ENCODE assay signal across 1 cellular context in the genomic region with DNA sequence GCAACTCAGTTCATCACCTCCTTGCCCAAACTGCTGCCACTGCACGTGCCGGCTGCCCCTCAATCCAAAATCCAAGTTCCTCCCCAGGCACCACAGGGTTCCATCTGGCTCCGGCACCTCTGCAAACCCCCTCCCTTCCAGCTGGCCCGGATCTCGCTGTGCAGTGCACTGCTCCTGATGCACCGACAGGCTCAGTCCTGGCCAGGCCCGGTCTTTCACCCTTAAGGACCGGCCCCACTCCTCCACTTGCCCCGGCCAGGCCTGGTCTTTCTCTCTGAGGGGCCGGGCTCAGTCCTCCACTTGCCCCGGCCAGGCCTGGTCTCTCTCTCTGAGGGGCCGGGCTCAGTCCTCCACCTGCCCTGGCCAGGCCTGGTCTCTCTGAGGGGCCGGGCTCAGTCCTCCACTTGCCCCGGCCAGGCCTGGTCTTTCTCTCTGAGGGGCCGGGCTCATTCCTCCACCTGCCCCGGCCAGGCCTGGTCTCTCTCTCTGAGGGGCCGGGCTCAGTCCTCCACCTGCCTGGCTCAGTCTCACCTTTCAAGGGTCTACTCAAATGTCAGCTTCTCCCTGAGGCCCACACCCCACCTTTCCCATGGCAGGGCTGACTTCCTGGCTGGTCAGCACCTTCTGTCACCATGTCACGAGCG.
TF ChIP-seq lines count a peak whose summit lies in the region.

No MANE protein-coding gene starts in this region.

TF ChIP-seq in K562, 482 proteins besides CTCF, POLR2A, EP300 and RAD21:
- TF ChIP-seq TEAD4 (IDR thresholded peaks at IDR 0.05; ENCODE audit: low read length) (no peak), TEAD4 (CRISPR knock-in tag; IDR thresholded peaks at IDR 0.05; ENCODE audit: borderline replicate concordance) (no peak), RBFOX2 (IDR thresholded peaks at IDR 0.05; ENCODE audit: low read depth, low read length) (peak; percentile 57), POLR2G (IDR thresholded peaks at IDR 0.05; ENCODE audit: low read depth, low read length) (peak; percentile 65), ZFP30 (CRISPR knock-in tag; IDR thresholded peaks at IDR 0.05; ENCODE audit: borderline replicate concordance) (no peak), RBM22 (IDR thresholded peaks at IDR 0.05; ENCODE audit: low read depth, low read length, poor library complexity, severe bottlenecking) (peak; percentile 27), ZNF639 (CRISPR knock-in tag; conservative IDR thresholded peaks at IDR 0.05 in 1 of 2, IDR thresholded peaks at IDR 0.05 in 1 of 2) (no peak), SAFB2 (IDR thresholded peaks at IDR 0.05; ENCODE audit: borderline replicate concordance, low read depth, low read length, severe bottlenecking) (no peak), NBN (IDR thresholded peaks at IDR 0.05; ENCODE audit: low read depth) (no peak)
TF ChIP-seq in K562: peak in this region for 3.
